8 cellular contexts compared by ENCODE assay signal in the genomic region with DNA sequence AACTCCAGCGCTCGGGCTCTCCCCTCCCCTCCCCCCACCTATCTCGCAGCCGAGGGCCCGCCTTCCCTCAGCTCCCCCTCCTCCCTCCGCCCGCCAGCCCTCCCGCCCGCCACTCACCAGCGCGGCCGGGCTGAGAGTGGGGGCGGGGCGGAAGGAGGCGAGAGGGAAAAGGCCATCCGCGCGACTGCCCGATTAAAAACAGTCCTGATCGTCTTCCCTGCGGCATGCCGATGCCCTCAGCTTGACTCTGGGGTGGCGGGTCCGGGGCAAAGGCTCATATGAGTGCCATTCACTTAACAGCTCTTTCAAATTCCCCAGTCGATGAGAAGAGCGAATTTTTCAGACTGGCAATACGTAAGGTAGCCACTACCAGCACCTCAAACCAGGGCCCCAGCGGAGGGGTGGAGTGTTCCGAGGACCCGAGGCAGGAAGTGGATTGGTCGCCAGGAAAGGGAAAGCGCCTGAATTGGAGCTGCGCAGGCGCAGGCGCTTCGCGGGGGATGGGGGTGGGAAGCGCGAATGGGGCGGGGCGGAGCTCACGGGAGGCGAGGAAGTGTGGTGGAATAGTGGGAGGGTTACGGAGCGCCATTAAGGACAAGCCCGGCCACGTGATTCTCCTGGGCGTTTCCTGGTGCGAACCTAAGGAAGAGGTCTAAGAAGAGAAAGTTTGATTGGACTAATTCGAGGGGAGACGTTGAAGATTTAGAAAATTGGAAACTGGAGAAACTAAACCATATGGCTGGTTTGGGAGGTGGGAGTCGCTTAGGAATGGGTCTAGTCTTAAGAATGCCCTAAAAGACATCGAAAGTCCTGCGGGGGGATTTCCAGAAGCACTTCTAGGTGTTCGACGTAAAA. TPM values are rescaled to one million over a fixed set of nuclear protein-coding genes. Genes with fewer than 3 reads are reported as not detected.
DNase-seq lines count a peak whose midpoint lies in the region; ATAC-seq and TF ChIP-seq lines count a peak whose summit lies in the region.

A gene with protein sequence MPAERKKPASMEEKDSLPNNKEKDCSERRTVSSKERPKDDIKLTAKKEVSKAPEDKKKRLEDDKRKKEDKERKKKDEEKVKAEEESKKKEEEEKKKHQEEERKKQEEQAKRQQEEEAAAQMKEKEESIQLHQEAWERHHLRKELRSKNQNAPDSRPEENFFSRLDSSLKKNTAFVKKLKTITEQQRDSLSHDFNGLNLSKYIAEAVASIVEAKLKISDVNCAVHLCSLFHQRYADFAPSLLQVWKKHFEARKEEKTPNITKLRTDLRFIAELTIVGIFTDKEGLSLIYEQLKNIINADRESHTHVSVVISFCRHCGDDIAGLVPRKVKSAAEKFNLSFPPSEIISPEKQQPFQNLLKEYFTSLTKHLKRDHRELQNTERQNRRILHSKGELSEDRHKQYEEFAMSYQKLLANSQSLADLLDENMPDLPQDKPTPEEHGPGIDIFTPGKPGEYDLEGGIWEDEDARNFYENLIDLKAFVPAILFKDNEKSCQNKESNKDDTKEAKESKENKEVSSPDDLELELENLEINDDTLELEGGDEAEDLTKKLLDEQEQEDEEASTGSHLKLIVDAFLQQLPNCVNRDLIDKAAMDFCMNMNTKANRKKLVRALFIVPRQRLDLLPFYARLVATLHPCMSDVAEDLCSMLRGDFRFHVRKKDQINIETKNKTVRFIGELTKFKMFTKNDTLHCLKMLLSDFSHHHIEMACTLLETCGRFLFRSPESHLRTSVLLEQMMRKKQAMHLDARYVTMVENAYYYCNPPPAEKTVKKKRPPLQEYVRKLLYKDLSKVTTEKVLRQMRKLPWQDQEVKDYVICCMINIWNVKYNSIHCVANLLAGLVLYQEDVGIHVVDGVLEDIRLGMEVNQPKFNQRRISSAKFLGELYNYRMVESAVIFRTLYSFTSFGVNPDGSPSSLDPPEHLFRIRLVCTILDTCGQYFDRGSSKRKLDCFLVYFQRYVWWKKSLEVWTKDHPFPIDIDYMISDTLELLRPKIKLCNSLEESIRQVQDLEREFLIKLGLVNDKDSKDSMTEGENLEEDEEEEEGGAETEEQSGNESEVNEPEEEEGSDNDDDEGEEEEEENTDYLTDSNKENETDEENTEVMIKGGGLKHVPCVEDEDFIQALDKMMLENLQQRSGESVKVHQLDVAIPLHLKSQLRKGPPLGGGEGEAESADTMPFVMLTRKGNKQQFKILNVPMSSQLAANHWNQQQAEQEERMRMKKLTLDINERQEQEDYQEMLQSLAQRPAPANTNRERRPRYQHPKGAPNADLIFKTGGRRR (minus strand): TSS at position 13 of the 855 bp plus-strand sequence. CDS start 7,386 bp downstream, outside the sequence.

- H3K36me3 Mint-ChIP-seq in progenitor cell of endocrine pancreas (ENCODE audit: insufficient read depth), result peaks cover 2% of the 10 kb centered on the region

- H3K9me3 Mint-ChIP-seq in progenitor cell of endocrine pancreas (ENCODE audit: low read depth), result peaks cover 4% of the 10 kb centered on the region

- peak within 1 kb of the TSS; percentile 100 for H3K27ac Mint-ChIP-seq in progenitor cell of endocrine pancreas

- ATAC-seq in GM18502 (IDR thresholded peaks at IDR 0.05; ENCODE audit: poor library complexity, unreplicated experiment) (peak; percentile 62), HG02970 (IDR thresholded peaks at IDR 0.05; ENCODE audit: low FRiP score, unreplicated experiment) (peak; percentile 68), left ventricle myocardium superior (peak; percentile 96), upper lobe of right lung (peak; percentile 96)

- H3K4me1 Mint-ChIP-seq in progenitor cell of endocrine pancreas (ENCODE audit: low read depth), result peaks cover 16% of the 10 kb centered on the region

- H3K36me3 ChIP-seq in upper lobe of right lung, result no peaks in the 10 kb centered on the region

- DNase-seq in NCI-H1930 (lab: John Stamatoyannopoulos, UW) (peak; percentile 78 to 80), left ventricle myocardium superior (peak; percentile 97), progenitor cell of endocrine pancreas (ENCODE audit: low spot score, unreplicated experiment) (peak; percentile 95), upper lobe of right lung (peak; percentile 99)

- peaks cover 7% of the 10 kb centered on the region for H3K27me3 Mint-ChIP-seq in progenitor cell of endocrine pancreas

- intact Hi-C loops in T-helper 2 cell treated with Interferon-gamma antibody and Interleukin-4, amounts not matched to agents 100 ng/mL and 5 ng/mL, for 36 hours (cut with micrococcal nuclease), result loop anchor here (1.0 to 10.0 kb wide), 5 partner anchors 20 to 878 kb away; a partner anchor contains a TSS
- intact Hi-C loops in left ventricle myocardium superior (cut with micrococcal nuclease) (no loop called here), upper lobe of right lung (cut with DNase I) (no loop called here)

- peak within 1 kb of the TSS; percentile 97 for H3K4me3 Mint-ChIP-seq in progenitor cell of endocrine pancreas (ENCODE audit: low read depth)

- TF ChIP-seq CTCF in progenitor cell of endocrine pancreas (IDR thresholded peaks at IDR 0.05; ENCODE audit: unreplicated experiment), result no peak
- no peak for TF ChIP-seq CTCF in upper lobe of right lung (IDR thresholded peaks at IDR 0.05)

- H3K27ac ChIP-seq in angular gyrus (ENCODE audit: low read depth, low read length) (peak within 1 kb of the TSS; percentile 100), upper lobe of right lung (peak within 1 kb of the TSS; percentile 100)

- H3K4me1 ChIP-seq in upper lobe of right lung, result peaks cover 5% of the 10 kb centered on the region

- peak within 1 kb of the TSS; percentile 99 for H3K4me3 ChIP-seq in upper lobe of right lung

- no peaks in the 10 kb centered on the region for H3K9me3 ChIP-seq in upper lobe of right lung

- H3K27me3 ChIP-seq in upper lobe of right lung, result no peaks in the 10 kb centered on the region

RNA-seq across cellular contexts. Expression of the gene that starts here (rescaled TPM):
- total RNA-seq in T-helper 2 cell treated with Interferon-gamma antibody and Interleukin-4, amounts not matched to agents 100 ng/mL and 5 ng/mL, for 36 hours, result 37.1 and 37.7 TPM in 2 replicates
- 19.7 TPM for total RNA-seq in left ventricle myocardium superior
- total RNA-seq in progenitor cell of endocrine pancreas, result 30.9 and 31.0 TPM in 2 replicates
- 20.1 TPM for total RNA-seq in upper lobe of right lung

Comparison
In these comparisons a context has a peak if more than half of its experiments do, and no peak if none do; other contexts are left out.
1. Peak in every context shown above with its lines: DNase-seq, ATAC-seq, H3K4me3 ChIP-seq and H3K27ac ChIP-seq.